ENCODE assay signal across 16 cellular contexts in the genomic region with DNA sequence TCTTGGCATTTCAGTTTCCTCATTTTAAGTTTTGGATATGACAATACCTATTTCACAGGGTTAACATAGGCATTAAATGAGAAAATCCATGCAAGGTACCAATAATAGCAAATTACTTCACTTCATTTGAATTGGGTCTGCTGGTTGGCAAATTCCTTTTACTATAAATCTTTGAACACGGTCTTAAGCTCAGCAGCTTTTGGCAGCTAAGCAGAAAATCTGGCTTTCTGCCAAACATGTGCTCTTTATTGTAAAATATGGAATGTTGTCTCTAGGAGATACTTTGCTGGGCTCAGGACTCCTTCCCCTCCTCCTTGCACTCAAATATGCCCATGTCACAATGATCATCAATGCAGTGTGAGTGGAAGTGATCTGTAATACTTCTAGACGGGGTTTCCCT. TPM values are rescaled to one million over a fixed set of nuclear protein-coding genes. Genes with fewer than 3 reads are reported as not detected.
DNase-seq lines count a peak whose midpoint lies in the region; ATAC-seq, FAIRE-seq and TF ChIP-seq lines count a peak whose summit lies in the region.
"Had no signal": no experiment of that assay in that cellular context is flagged by ENCODE, and none has a peak within 500 bp of the region (broad histone marks: within the 10 kb centered on the region; RNA-seq: fewer than 3 reads in every experiment).

No MANE protein-coding gene starts in this region.

- H2BK5ac ChIP-seq in H9 (ENCODE audit: insufficient read length, low read length): no peak overlapping the region

- H2BK15ac ChIP-seq in H9 (ENCODE audit: low read depth, low read length): no peak overlapping the region

- no peaks in the 10 kb centered on the region for H3K79me2 ChIP-seq in astrocyte (ENCODE audit: insufficient read depth, low read length)
- no peaks in the 10 kb centered on the region for H3K79me2 ChIP-seq in H9 (ENCODE audit: insufficient read depth, low read length)

- no CpG with 5 or more reads among the region's 2 CpGs for WGBS in H9 (ENCODE audit: extremely low coverage, insufficient read length, low lambda C conversion rate)

- peaks cover 12% of the 10 kb centered on the region for H3K4me1 Mint-ChIP-seq in astrocyte (ENCODE audit: low read depth, unreplicated experiment)
- H3K4me1 Mint-ChIP-seq in mesothelial cell of epicardium: peaks cover 29% of the 10 kb centered on the region
- peaks cover 0 to 2% of the 10 kb centered on the region in 2 experiments; a peak in 1 of 4 replicates for H3K4me1 Mint-ChIP-seq in H9
- H3K4me1 Mint-ChIP-seq: activated CD8-positive, alpha-beta memory T cell treated with anti-CD3 and anti-CD28 coated beads, Interleukin-2, amount 10 ng/mL, durations not matched to agents 7 days and 5 days had no signal

- FAIRE-seq in astrocyte (lab: Jason Lieb, UNC): no peak
- FAIRE-seq: frontal cortex had no signal

- no peaks in the 10 kb centered on the region for H3K36me3 ChIP-seq in astrocyte (ENCODE audit: insufficient read depth, low read length)
- H3K36me3 ChIP-seq: ascending aorta had no signal

- no peak overlapping the region for H3K27ac ChIP-seq in astrocyte (ENCODE audit: low read depth, low read length)
- H3K27ac ChIP-seq in H9 (ENCODE audit: insufficient read length, low read depth, low read length): no peak overlapping the region
- H3K27ac ChIP-seq: 22Rv1, HL-60 had no signal

- no peak overlapping the region for H3K14ac ChIP-seq in H9 (ENCODE audit: insufficient read depth, low read length)

- no peak overlapping the region for H2BK12ac ChIP-seq in H9 (ENCODE audit: insufficient read length, low read depth, low read length)

- H3K4me3 Mint-ChIP-seq in astrocyte (ENCODE audit: unreplicated experiment): no peak overlapping the region
- peak overlapping the region; percentile 15 for H3K4me3 Mint-ChIP-seq in mesothelial cell of epicardium
- H3K4me3 Mint-ChIP-seq in H9: no peak overlapping the region
- H3K4me3 Mint-ChIP-seq: activated CD8-positive, alpha-beta memory T cell treated with anti-CD3 and anti-CD28 coated beads, Interleukin-2, amount 10 ng/mL, durations not matched to agents 7 days and 5 days; T-helper 1 cell treated with Interleukin-12 subunit alpha and Interleukin-12 subunit beta and Interleukin-4 antibody, amounts not matched to agents 30 μg/mL and 1 μg/mL, for 36 hours had no signal

- H3K18ac ChIP-seq in H9 (ENCODE audit: insufficient read length, low read depth, low read length): no peak overlapping the region

- H4K5ac ChIP-seq in H9 (ENCODE audit: insufficient read length, low read depth, low read length): no peak overlapping the region

- H3K27ac Mint-ChIP-seq in astrocyte (ENCODE audit: unreplicated experiment): no peak overlapping the region
- H3K27ac Mint-ChIP-seq in mesothelial cell of epicardium: peak overlapping the region; percentile 22
- H3K27ac Mint-ChIP-seq in H9: no peak overlapping the region
- H3K27ac Mint-ChIP-seq: activated CD8-positive, alpha-beta memory T cell treated with anti-CD3 and anti-CD28 coated beads, Interleukin-2, amount 10 ng/mL, durations not matched to agents 7 days and 5 days; T-helper 1 cell treated with Interleukin-12 subunit alpha and Interleukin-12 subunit beta and Interleukin-4 antibody, amounts not matched to agents 30 μg/mL and 1 μg/mL, for 36 hours had no signal

- peaks cover 1% of the 10 kb centered on the region for H3K9me3 Mint-ChIP-seq in astrocyte (ENCODE audit: unreplicated experiment)
- peaks cover 17% of the 10 kb centered on the region for H3K9me3 Mint-ChIP-seq in mesothelial cell of epicardium
- H3K9me3 Mint-ChIP-seq in H9: no peaks in the 10 kb centered on the region; a peak in 1 of 5 replicates
- H3K9me3 Mint-ChIP-seq: T-helper 1 cell treated with Interleukin-12 subunit alpha and Interleukin-12 subunit beta and Interleukin-4 antibody, amounts not matched to agents 30 μg/mL and 1 μg/mL, for 36 hours had no signal

- DNase-seq in DMS 273 (lab: John Stamatoyannopoulos, UW; ENCODE audit: unreplicated experiment) (peak; percentile 56), DMS 273 treated with DMSO at 0.1 percent for 48 hours (lab: John Stamatoyannopoulos, UW) (no peak), NCI-H1694 treated with DMSO at 0.1 percent for 48 hours (lab: John Stamatoyannopoulos, UW) (peak; percentile 8), astrocyte (ENCODE audit: low read depth) (peak; percentile 44), mesothelial cell of epicardium (ENCODE audit: low spot score in 2 of 2, unreplicated experiment in 2 of 2) (no peak), H9 (no peak)
- DNase-seq: activated CD8-positive, alpha-beta memory T cell treated with anti-CD3 and anti-CD28 coated beads, Interleukin-2, amount 10 ng/mL, durations not matched to agents 7 days and 5 days; NCI-H526; right cardiac atrium had no signal

- no peak for ATAC-seq in HG02588 (IDR thresholded peaks at IDR 0.05; ENCODE audit: unreplicated experiment)
- ATAC-seq in GM19324 (IDR thresholded peaks at IDR 0.05; ENCODE audit: low FRiP score, unreplicated experiment): no peak
- ATAC-seq: activated CD8-positive, alpha-beta memory T cell treated with anti-CD3 and anti-CD28 coated beads, Interleukin-2, amount 10 ng/mL, durations not matched to agents 7 days and 5 days had no signal

- H3K27me3 Mint-ChIP-seq in astrocyte (ENCODE audit: low read depth, unreplicated experiment): no peaks in the 10 kb centered on the region
- no peaks in the 10 kb centered on the region for H3K27me3 Mint-ChIP-seq in mesothelial cell of epicardium (ENCODE audit: low read depth)
- peaks cover 1% of the 10 kb centered on the region for H3K27me3 Mint-ChIP-seq in H9 (ENCODE audit: low read depth)

- H3K9ac ChIP-seq in astrocyte (ENCODE audit: low read length) (no peak overlapping the region), H9 (ENCODE audit: extremely low read depth, insufficient read length, low read length) (no peak overlapping the region)

- H4K8ac ChIP-seq in H9 (replicated peaks; ENCODE audit: insufficient read length, low read depth, low read length): no peak overlapping the region

- H3K9me3 ChIP-seq in astrocyte (ENCODE audit: insufficient read depth, low read depth, low read length): no peaks in the 10 kb centered on the region
- H3K9me3 ChIP-seq in H9 (ENCODE audit: control insufficient read depth, low read depth, low read length): no peaks in the 10 kb centered on the region
- H3K9me3 ChIP-seq: ascending aorta had no signal

- no peak overlapping the region for H3T11ph ChIP-seq in H9 (ENCODE audit: low read length)

- H2AK5ac ChIP-seq in H9 (ENCODE audit: insufficient read length, low read length): no peak overlapping the region

- no peak overlapping the region for H3K23ac ChIP-seq in H9 (ENCODE audit: insufficient read length, low read depth, low read length)

- H4K20me1 ChIP-seq in astrocyte (ENCODE audit: insufficient read depth, low read length) (no peaks in the 10 kb centered on the region), H9 (ENCODE audit: control insufficient read depth, insufficient read depth, insufficient read length) (no peaks in the 10 kb centered on the region)

- H3K27me3 ChIP-seq in astrocyte (ENCODE audit: insufficient read depth, low read length) (no peaks in the 10 kb centered on the region), H9 (ENCODE audit: insufficient read depth, low read length) (no peaks in the 10 kb centered on the region)
- H3K27me3 ChIP-seq: ascending aorta had no signal

- H3K23me2 ChIP-seq in H9 (ENCODE audit: insufficient read length, low read depth, low read length, poor library complexity, severe bottlenecking): no peaks in the 10 kb centered on the region

- TF ChIP-seq CTCF in astrocyte (IDR thresholded peaks at IDR 0.05; ENCODE audit: insufficient read depth, low read depth, low read length) (no peak), mesothelial cell of epicardium (IDR thresholded peaks at IDR 0.05; ENCODE audit: unreplicated experiment) (no peak), H9 (conservative IDR thresholded peaks at IDR 0.05) (no peak)

- no peak overlapping the region for H2BK120ac ChIP-seq in H9 (ENCODE audit: low read depth, low read length, poor library complexity, severe bottlenecking)

- no peak overlapping the region for H2BK20ac ChIP-seq in H9 (ENCODE audit: low read depth, low read length, poor library complexity, severe bottlenecking)

- no peak overlapping the region for H3K4ac ChIP-seq in H9 (ENCODE audit: low read depth, low read length)

- no peak overlapping the region for H3K4me2 ChIP-seq in astrocyte (ENCODE audit: low read length)
- no peak overlapping the region for H3K4me2 ChIP-seq in H9 (ENCODE audit: insufficient read depth, insufficient read length, low read length)

- no peaks in the 10 kb centered on the region for H3K4me1 ChIP-seq in astrocyte (ENCODE audit: insufficient read depth, low read length)
- no peaks in the 10 kb centered on the region; the same call in 1 of the 2 replicates for H3K4me1 ChIP-seq in H9 (ENCODE audit: insufficient read depth, low read length)

- no peaks in the 10 kb centered on the region for H3K79me1 ChIP-seq in H9 (ENCODE audit: insufficient read depth, low read depth, low read length, poor library complexity, severe bottlenecking)

- no peak overlapping the region for H3K56ac ChIP-seq in H9 (ENCODE audit: insufficient read length, low read depth, low read length)

- H3K36me3 Mint-ChIP-seq in astrocyte (ENCODE audit: low read depth, unreplicated experiment) (no peaks in the 10 kb centered on the region), mesothelial cell of epicardium (peaks cover 3% of the 10 kb centered on the region), H9 (ENCODE audit: insufficient read depth in 1 of 3, low read depth in 3 of 3) (no peaks in the 10 kb centered on the region)
- H3K36me3 Mint-ChIP-seq: activated CD8-positive, alpha-beta memory T cell treated with anti-CD3 and anti-CD28 coated beads, Interleukin-2, amount 10 ng/mL, durations not matched to agents 7 days and 5 days had no signal

- no peak overlapping the region for H2AFZ ChIP-seq in astrocyte (ENCODE audit: low read depth, low read length)
- H2AFZ ChIP-seq in H9 (ENCODE audit: low read length): no peak overlapping the region

- H4K91ac ChIP-seq in H9 (ENCODE audit: insufficient read length, low read depth, low read length): no peak overlapping the region

- no peak overlapping the region for H3K4me3 ChIP-seq in astrocyte (ENCODE audit: insufficient read depth, low read depth, low read length)
- H3K4me3 ChIP-seq: ascending aorta had no signal

RNA-seq across cellular contexts. Expression of a gene that starts 16.8 kb away (rescaled TPM):
- 0.10 and 0.11 TPM in 2 replicates for total RNA-seq in astrocyte
- total RNA-seq in mesothelial cell of epicardium: not detected in 3 replicates
- total RNA-seq in H9 (2021): not detected in 2 replicates
- total RNA-seq: activated CD8-positive, alpha-beta memory T cell treated with anti-CD3 and anti-CD28 coated beads, Interleukin-2, amount 10 ng/mL, durations not matched to agents 7 days and 5 days; ascending aorta; frontal cortex; right cardiac atrium had no signal

RNA-seq across cellular contexts. Expression of a gene that starts 24.9 kb away (rescaled TPM):
- total RNA-seq in astrocyte (not detected in 2 replicates), mesothelial cell of epicardium (not detected in 3 replicates), H9 (2021) (not detected in 2 replicates)
- total RNA-seq: activated CD8-positive, alpha-beta memory T cell treated with anti-CD3 and anti-CD28 coated beads, Interleukin-2, amount 10 ng/mL, durations not matched to agents 7 days and 5 days; ascending aorta; right cardiac atrium had no signal

Comparison
In these comparisons a context has a peak if more than half of its experiments do, and no peak if none do; other contexts are left out.
1. DNase-seq: peak in DMS 273 (single experiment), NCI-H1694 treated with DMSO at 0.1 percent for 48 hours (single experiment) and astrocyte (single experiment); none in DMS 273 treated with DMSO at 0.1 percent for 48 hours (single experiment), mesothelial cell of epicardium (0 of 2) and H9 (single experiment).